In the genomic region with DNA sequence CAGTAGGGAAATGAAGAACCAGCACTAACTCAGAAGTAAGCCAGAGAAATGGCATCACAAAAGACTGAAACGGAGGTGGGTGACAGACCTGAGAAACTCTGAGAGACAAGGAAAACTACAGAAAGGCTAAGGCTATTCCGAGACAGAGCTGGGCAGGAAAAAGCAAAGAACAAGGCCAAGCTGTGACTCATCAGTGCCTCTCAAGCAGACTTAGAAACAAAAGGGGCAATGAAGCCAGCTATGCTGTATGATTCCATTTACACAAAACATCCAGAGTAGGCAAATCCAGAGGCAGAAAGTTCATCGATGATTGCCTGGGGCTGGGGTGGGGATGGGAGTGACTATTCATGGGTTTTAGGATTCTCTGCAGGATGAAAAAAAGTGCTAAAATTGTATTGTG, we compare ENCODE assay signal across 9 cellular contexts. TPM values are rescaled to one million over a fixed set of nuclear protein-coding genes. Genes with fewer than 3 reads are reported as not detected.
DNase-seq lines count a peak whose midpoint lies in the region; ATAC-seq and TF ChIP-seq lines count a peak whose summit lies in the region.
"Had no signal": no experiment of that assay in that cellular context is flagged by ENCODE, and none has a peak within 500 bp of the region (broad histone marks: within the 10 kb centered on the region; RNA-seq: fewer than 3 reads in every experiment).

No MANE protein-coding gene starts in this region.

- no peaks in the 10 kb centered on the region for H3K9me3 ChIP-seq in aorta (ENCODE audit: control insufficient read depth, low read length)

- no peak for TF ChIP-seq CTCF in activated CD8-positive, alpha-beta T cell treated with anti-CD3 and anti-CD28 coated beads for 36 hours (IDR thresholded peaks at IDR 0.05)
- no peak for TF ChIP-seq CTCF in GM10248 (IDR thresholded peaks at IDR 0.05; ENCODE audit: control extremely low read depth, extremely low read depth, low read depth, missing control alignments)

- H3K4me3 Mint-ChIP-seq in activated CD8-positive, alpha-beta T cell treated with anti-CD3 and anti-CD28 coated beads for 36 hours = no peak overlapping the region
- H3K4me3 Mint-ChIP-seq in activated CD8-positive, alpha-beta T cell treated with anti-CD3 and anti-CD28 coated beads, Interleukin-2, amount 10 ng/mL, durations not matched to agents 7 days and 5 days = no peak overlapping the region

- 0 to 3% methylated on average over 3 of the region's 3 CpGs for WGBS in aorta, 2 donors

- H3K27ac Mint-ChIP-seq in activated CD8-positive, alpha-beta T cell treated with anti-CD3 and anti-CD28 coated beads for 36 hours = peak overlapping the region; percentile 48
- no peak overlapping the region for H3K27ac Mint-ChIP-seq in activated CD8-positive, alpha-beta T cell treated with anti-CD3 and anti-CD28 coated beads, Interleukin-2, amount 10 ng/mL, durations not matched to agents 7 days and 5 days

- CTCF ChIA-PET in activated CD8-positive, alpha-beta T cell treated with anti-CD3 and anti-CD28 coated beads for 36 hours (lab: Charles Lee) = interaction anchor here (0.9 kb wide), 1 partner anchor 150 kb away, joined by 3 read pairs; no protein-coding TSS in a partner anchor
- CTCF ChIA-PET in activated CD8-positive, alpha-beta T cell treated with anti-CD3 and anti-CD28 coated beads, Interleukin-2, amount 10 ng/mL, durations not matched to agents 7 days and 5 days (lab: Charles Lee) = interaction anchor here (0.7 to 2.4 kb wide), 5 partner anchors 11 to 346 kb away, joined by 3 to 5 read pairs (median 4); no protein-coding TSS in a partner anchor
- CTCF ChIA-PET in GM10248 (lab: Yijun Ruan, JAX) = interaction anchor here (1.1 to 2.8 kb wide), 9 partner anchors 9 to 210 kb away, joined by 3 to 9 read pairs (median 4); no protein-coding TSS in a partner anchor

- POLR2A ChIA-PET in activated CD8-positive, alpha-beta T cell treated with anti-CD3 and anti-CD28 coated beads for 36 hours (lab: Charles Lee) = no interaction called here
- POLR2A ChIA-PET in activated CD8-positive, alpha-beta T cell treated with anti-CD3 and anti-CD28 coated beads, Interleukin-2, amount 10 ng/mL, durations not matched to agents 7 days and 5 days (lab: Charles Lee) = no interaction called here
- POLR2A ChIA-PET in GM10248 (lab: Yijun Ruan, JAX) = no interaction called here

- H3K4me3 ChIP-seq in aorta (ENCODE audit: low read length in 2 of 2) = no peak overlapping the region

- H3K27ac ChIP-seq in epithelial cell of prostate (peak overlapping the region; percentile 50), aorta (ENCODE audit: low read depth in 1 of 2, low read length in 2 of 2) (peak overlapping the region; percentile 52)

- no peak for DNase-seq in activated CD8-positive, alpha-beta T cell treated with anti-CD3 and anti-CD28 coated beads for 36 hours
- DNase-seq in activated CD8-positive, alpha-beta T cell treated with anti-CD3 and anti-CD28 coated beads, Interleukin-2, amount 10 ng/mL, durations not matched to agents 7 days and 5 days = no peak
- DNase-seq in epithelial cell of prostate (ENCODE audit: low read depth, low spot score) (peak; percentile 73), midbrain (lab: John Stamatoyannopoulos, UW) (peak; percentile 67), aorta (peak in 1 of 2 donors; percentile 57), GM10248 (ENCODE audit: extremely low spot score) (no peak), NCI-H2171 (lab: John Stamatoyannopoulos, UW) (no peak)
- DNase-seq in activated CD8-positive, alpha-beta memory T cell treated with anti-CD3 and anti-CD28 coated beads, Interleukin-2, amount 50 U/mL, for 48 hours = no peak
- DNase-seq: activated CD4-positive, alpha-beta T cell treated with anti-CD3 and anti-CD28 coated beads for 4 hours had no signal

- ATAC-seq in activated CD8-positive, alpha-beta T cell treated with anti-CD3 and anti-CD28 coated beads for 36 hours = no peak
- no peak for ATAC-seq in activated CD8-positive, alpha-beta T cell treated with anti-CD3 and anti-CD28 coated beads, Interleukin-2, amount 10 ng/mL, durations not matched to agents 7 days and 5 days
- ATAC-seq in aorta (ENCODE audit: low FRiP score) = peak; percentile 85

- intact Hi-C loops in activated CD8-positive, alpha-beta T cell treated with anti-CD3 and anti-CD28 coated beads for 36 hours (cut with micrococcal nuclease) = no loop called here
- intact Hi-C loops in aorta (cut with DNase I) = loop anchor here (5.0 to 10.0 kb wide), 2 partner anchors 34 to 144 kb away; no protein-coding TSS in a partner anchor

- H3K9me3 Mint-ChIP-seq in activated CD8-positive, alpha-beta T cell treated with anti-CD3 and anti-CD28 coated beads for 36 hours = no peaks in the 10 kb centered on the region
- H3K9me3 Mint-ChIP-seq in activated CD8-positive, alpha-beta T cell treated with anti-CD3 and anti-CD28 coated beads, Interleukin-2, amount 10 ng/mL, durations not matched to agents 7 days and 5 days (ENCODE audit: insufficient read depth) = no peaks in the 10 kb centered on the region

- no peaks in the 10 kb centered on the region for H3K27me3 ChIP-seq in aorta (ENCODE audit: control insufficient read depth in 1 of 2, insufficient read depth in 2 of 2, low read length in 1 of 2)

- H3K36me3 ChIP-seq in aorta (ENCODE audit: control insufficient read depth in 1 of 2, insufficient read depth in 2 of 2, low read length in 1 of 2) = no peaks in the 10 kb centered on the region

- no peaks in the 10 kb centered on the region for H3K27me3 Mint-ChIP-seq in activated CD8-positive, alpha-beta T cell treated with anti-CD3 and anti-CD28 coated beads for 36 hours
- H3K27me3 Mint-ChIP-seq in activated CD8-positive, alpha-beta T cell treated with anti-CD3 and anti-CD28 coated beads, Interleukin-2, amount 10 ng/mL, durations not matched to agents 7 days and 5 days (ENCODE audit: low read depth) = no peaks in the 10 kb centered on the region

- peaks cover 9% of the 10 kb centered on the region for H3K36me3 Mint-ChIP-seq in activated CD8-positive, alpha-beta T cell treated with anti-CD3 and anti-CD28 coated beads for 36 hours (ENCODE audit: low read depth)
- H3K36me3 Mint-ChIP-seq in activated CD8-positive, alpha-beta T cell treated with anti-CD3 and anti-CD28 coated beads, Interleukin-2, amount 10 ng/mL, durations not matched to agents 7 days and 5 days (ENCODE audit: low read depth) = peaks cover 13% of the 10 kb centered on the region

- H3K4me1 ChIP-seq in aorta (ENCODE audit: control insufficient read depth in 1 of 2, insufficient read depth in 2 of 2, low read length in 2 of 2) = no peaks in the 10 kb centered on the region

- H3K4me1 Mint-ChIP-seq in activated CD8-positive, alpha-beta T cell treated with anti-CD3 and anti-CD28 coated beads for 36 hours (ENCODE audit: low read depth) = peaks cover 33% of the 10 kb centered on the region
- peaks cover 25% of the 10 kb centered on the region for H3K4me1 Mint-ChIP-seq in activated CD8-positive, alpha-beta T cell treated with anti-CD3 and anti-CD28 coated beads, Interleukin-2, amount 10 ng/mL, durations not matched to agents 7 days and 5 days (ENCODE audit: low read depth)

RNA-seq across cellular contexts. Expression of a gene that starts 50.0 kb away (rescaled TPM):
- 10 to 100 TPM; 16.0 to 16.2 TPM for total RNA-seq in activated CD8-positive, alpha-beta T cell treated with anti-CD3 and anti-CD28 coated beads for 36 hours
- 10 to 100 TPM; 14.7 to 16.7 TPM for total RNA-seq in activated CD8-positive, alpha-beta T cell treated with anti-CD3 and anti-CD28 coated beads, Interleukin-2, amount 10 ng/mL, durations not matched to agents 7 days and 5 days
- total RNA-seq in aorta = 10 to 100 TPM; 26.0 to 38.2 TPM
- 1 to 10 TPM; 3.5 to 9.8 TPM for polyA plus RNA-seq in aorta

Comparison
In these comparisons a context has a peak if more than half of its experiments do, and no peak if none do; other contexts are left out.
1. DNase-seq: peak in epithelial cell of prostate (single experiment) and midbrain (single experiment); none in activated CD8-positive, alpha-beta T cell treated with anti-CD3 and anti-CD28 coated beads for 36 hours (single experiment), activated CD8-positive, alpha-beta T cell treated with anti-CD3 and anti-CD28 coated beads, Interleukin-2, amount 10 ng/mL, durations not matched to agents 7 days and 5 days (single experiment), GM10248 (single experiment), activated CD8-positive, alpha-beta memory T cell treated with anti-CD3 and anti-CD28 coated beads, Interleukin-2, amount 50 U/mL, for 48 hours (single experiment) and NCI-H2171 (single experiment).